Comparison of ENCODE assay signal across 1 cellular context in the genomic region with DNA sequence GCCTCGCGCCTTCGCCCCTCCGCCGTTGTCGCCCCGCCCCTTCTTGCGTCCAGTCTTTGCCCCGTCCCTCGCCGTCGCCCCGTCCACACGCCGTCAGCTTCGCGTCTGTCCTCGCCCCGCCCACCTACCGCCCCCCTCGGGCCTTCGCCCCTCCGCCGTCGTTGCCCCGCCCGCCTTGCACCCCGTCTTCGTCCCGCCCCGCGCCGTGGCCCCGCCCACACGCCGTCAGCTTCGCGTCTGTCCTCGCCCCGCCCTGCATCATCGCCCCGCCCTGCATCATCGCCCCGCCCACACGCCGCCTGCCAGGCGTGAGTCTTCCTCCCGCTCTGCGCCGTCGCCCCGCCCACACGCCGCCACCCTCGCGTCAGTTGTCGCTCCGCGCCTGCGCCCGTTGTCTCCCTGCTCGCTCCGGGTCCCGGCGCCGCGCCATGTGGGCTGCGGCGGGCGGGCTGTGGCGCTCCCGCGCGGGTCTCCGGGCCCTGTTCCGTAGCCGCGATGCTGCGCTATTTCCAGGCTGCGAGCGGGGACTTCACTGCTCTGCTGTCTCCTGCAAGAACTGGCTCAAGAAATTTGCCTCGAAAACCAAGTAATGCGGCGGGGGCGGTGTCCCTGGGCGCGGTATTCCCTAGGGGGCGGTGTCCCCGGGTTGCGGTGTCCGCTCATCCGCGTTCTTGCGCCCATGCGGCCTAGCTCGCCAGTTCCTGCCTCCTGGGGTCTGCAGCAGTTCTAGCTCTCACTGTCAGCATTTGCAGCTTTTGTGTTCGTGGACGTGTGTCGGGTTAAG.
A peak's percentile ranks its signal among the peaks of the same experiment; 100 is the strongest.
TF ChIP-seq lines count a peak whose summit lies in the region.

Gene RBFA (plus strand): TSS at position 367 of the 784 bp plus-strand sequence. CDS start 62 bp downstream, at position 429.

TF ChIP-seq in HepG2, 621 proteins besides CTCF, POLR2A, EP300 and RAD21 (continued from another document and continues in another):
- TF ChIP-seq PATZ1 (CRISPR knock-in tag; IDR thresholded peaks at IDR 0.05) (no peak), SNAI1 (CRISPR knock-in tag; IDR thresholded peaks at IDR 0.05; ENCODE audit: borderline replicate concordance) (peak; percentile 71), ZNF468 (CRISPR knock-in tag; IDR thresholded peaks at IDR 0.05) (no peak), SP140L (CRISPR knock-in tag; IDR thresholded peaks at IDR 0.05; ENCODE audit: borderline replicate concordance) (no peak), RBFOX2 (IDR thresholded peaks at IDR 0.05; ENCODE audit: low read depth, low read length) (peak; percentile 95), KDM4B (CRISPR knock-in tag; IDR thresholded peaks at IDR 0.05) (peak; percentile 60; the same call in 1 of the 2 replicates), SALL2 (CRISPR knock-in tag; IDR thresholded peaks at IDR 0.05) (peak; percentile 60; the same call in 1 of the 2 replicates), KLF12 (CRISPR knock-in tag; IDR thresholded peaks at IDR 0.05; ENCODE audit: borderline replicate concordance) (peak; percentile 79; the same call in 1 of the 2 replicates), ZZZ3 (CRISPR knock-in tag; IDR thresholded peaks at IDR 0.05; ENCODE audit: borderline replicate concordance) (peak; percentile 85; the same call in 1 of the 2 replicates), NAIF1 (CRISPR knock-in tag; IDR thresholded peaks at IDR 0.05; ENCODE audit: borderline replicate concordance) (no peak), RELA (CRISPR knock-in tag; IDR thresholded peaks at IDR 0.05) (no peak), ZNF264 (CRISPR knock-in tag; IDR thresholded peaks at IDR 0.05) (no peak), NCOR1 (IDR thresholded peaks at IDR 0.05; ENCODE audit: borderline replicate concordance, low read length) (no peak), PLRG1 (conservative IDR thresholded peaks at IDR 0.05) (no peak), ZBTB46 (CRISPR knock-in tag; IDR thresholded peaks at IDR 0.05; ENCODE audit: borderline replicate concordance) (peak; percentile 68; the same call in 1 of the 2 replicates), ZNF75D (CRISPR knock-in tag; IDR thresholded peaks at IDR 0.05; ENCODE audit: borderline replicate concordance) (peak; percentile 27; the same call in 1 of the 2 replicates), KLF16 (CRISPR knock-in tag; IDR thresholded peaks at IDR 0.05) (peak in 1 of 2 experiments; percentile 88; a peak in 3 of 4 replicates), FUBP1 (CRISPR knock-in tag; IDR thresholded peaks at IDR 0.05; ENCODE audit: borderline replicate concordance) (no peak), ZNF747 (CRISPR knock-in tag; IDR thresholded peaks at IDR 0.05; ENCODE audit: borderline replicate concordance) (no peak), ZSCAN30 (CRISPR knock-in tag; IDR thresholded peaks at IDR 0.05) (peak; percentile 72; the same call in 1 of the 2 replicates), PRPF4 (IDR thresholded peaks at IDR 0.05; ENCODE audit: low read depth, low read length, poor library complexity, severe bottlenecking) (no peak), ZNF790 (CRISPR knock-in tag; IDR thresholded peaks at IDR 0.05; ENCODE audit: borderline replicate concordance) (no peak), FOSL1 (CRISPR knock-in tag; IDR thresholded peaks at IDR 0.05; ENCODE audit: borderline replicate concordance) (no peak), FIP1L1 (IDR thresholded peaks at IDR 0.05; ENCODE audit: borderline replicate concordance, insufficient read depth, low read depth, low read length) (no peak), FOXJ3 (CRISPR knock-in tag; IDR thresholded peaks at IDR 0.05; ENCODE audit: borderline replicate concordance) (no peak), ZNF350 (CRISPR knock-in tag; IDR thresholded peaks at IDR 0.05; ENCODE audit: borderline replicate concordance, low read depth) (peak; percentile 59; the same call in 1 of the 2 replicates), MED8 (CRISPR knock-in tag; IDR thresholded peaks at IDR 0.05; ENCODE audit: insufficient replicate concordance) (no peak), RFX5 (IDR thresholded peaks at IDR 0.05; ENCODE audit: low read depth, low read length) (no peak), KDM5A (IDR thresholded peaks at IDR 0.05; ENCODE audit: borderline replicate concordance, low read length) (peak; percentile 47; the same call in 1 of the 2 replicates), ARID2 (CRISPR knock-in tag; IDR thresholded peaks at IDR 0.05; ENCODE audit: borderline replicate concordance) (no peak), TFE3 (CRISPR knock-in tag; IDR thresholded peaks at IDR 0.05) (no peak), PRDM15 (CRISPR knock-in tag; IDR thresholded peaks at IDR 0.05) (no peak), KLF6 (CRISPR knock-in tag; IDR thresholded peaks at IDR 0.05) (peak; percentile 67; the same call in 1 of the 2 replicates), GATA4 (IDR thresholded peaks at IDR 0.05; ENCODE audit: borderline replicate concordance, low read depth) (no peak), ZFP1 (CRISPR knock-in tag; IDR thresholded peaks at IDR 0.05) (no peak; the same call in 1 of the 2 replicates), ZNF792 (CRISPR knock-in tag; IDR thresholded peaks at IDR 0.05) (no peak), SRY (CRISPR knock-in tag; IDR thresholded peaks at IDR 0.05) (no peak; the same call in 1 of the 2 replicates), AKNA (CRISPR knock-in tag; IDR thresholded peaks at IDR 0.05; ENCODE audit: borderline replicate concordance) (no peak)
- TF ChIP-seq, protein P1, sequence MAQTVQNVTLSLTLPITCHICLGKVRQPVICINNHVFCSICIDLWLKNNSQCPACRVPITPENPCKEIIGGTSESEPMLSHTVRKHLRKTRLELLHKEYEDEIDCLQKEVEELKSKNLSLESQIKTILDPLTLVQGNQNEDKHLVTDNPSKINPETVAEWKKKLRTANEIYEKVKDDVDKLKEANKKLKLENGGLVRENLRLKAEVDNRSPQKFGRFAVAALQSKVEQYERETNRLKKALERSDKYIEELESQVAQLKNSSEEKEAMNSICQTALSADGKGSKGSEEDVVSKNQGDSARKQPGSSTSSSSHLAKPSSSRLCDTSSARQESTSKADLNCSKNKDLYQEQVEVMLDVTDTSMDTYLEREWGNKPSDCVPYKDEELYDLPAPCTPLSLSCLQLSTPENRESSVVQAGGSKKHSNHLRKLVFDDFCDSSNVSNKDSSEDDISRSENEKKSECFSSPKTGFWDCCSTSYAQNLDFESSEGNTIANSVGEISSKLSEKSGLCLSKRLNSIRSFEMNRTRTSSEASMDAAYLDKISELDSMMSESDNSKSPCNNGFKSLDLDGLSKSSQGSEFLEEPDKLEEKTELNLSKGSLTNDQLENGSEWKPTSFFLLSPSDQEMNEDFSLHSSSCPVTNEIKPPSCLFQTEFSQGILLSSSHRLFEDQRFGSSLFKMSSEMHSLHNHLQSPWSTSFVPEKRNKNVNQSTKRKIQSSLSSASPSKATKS (CRISPR knock-in tag; IDR thresholded peaks at IDR 0.05): no peak
